In the genomic region with DNA sequence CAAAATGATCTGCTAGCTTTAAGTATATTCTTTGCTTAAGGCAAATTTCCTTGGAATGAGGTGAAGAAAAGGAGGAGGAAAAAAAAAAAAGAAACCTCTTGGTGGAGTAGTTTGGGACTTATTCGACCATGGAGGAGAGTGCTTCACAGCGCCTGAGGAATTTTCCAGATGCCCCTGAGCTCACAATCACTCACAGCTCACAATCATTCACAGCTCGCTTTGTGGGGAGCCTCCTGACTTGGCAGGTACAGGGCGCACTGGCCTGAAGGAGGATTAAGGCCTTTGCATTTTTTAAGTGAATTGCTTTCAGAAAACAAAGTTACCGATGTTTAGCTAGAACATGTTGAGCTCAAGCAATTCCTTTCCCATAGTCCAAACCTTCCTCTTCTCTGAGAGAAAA, we compare ENCODE assay signal across 22 cellular contexts. TPM values are rescaled to one million over a fixed set of nuclear protein-coding genes. Genes with fewer than 3 reads are reported as not detected.
A peak's percentile ranks its signal among the peaks of the same experiment; 100 is the strongest.
DNase-seq lines count a peak whose midpoint lies in the region; ATAC-seq and TF ChIP-seq lines count a peak whose summit lies in the region.
"Had no signal": no experiment of that assay in that cellular context is flagged by ENCODE, and none has a peak within 500 bp of the region (broad histone marks: within the 10 kb centered on the region; RNA-seq: fewer than 3 reads in every experiment).

No MANE protein-coding gene starts in this region.

- TF ChIP-seq POLR2A in breast epithelium (IDR thresholded peaks at IDR 0.05), result no peak
- TF ChIP-seq POLR2A in vagina (IDR thresholded peaks at IDR 0.05), result no peak

- no peaks in the 10 kb centered on the region for H3K9me3 Mint-ChIP-seq in MCF 10A (ENCODE audit: unreplicated experiment)
- H3K9me3 Mint-ChIP-seq in endodermal cell, result no peaks in the 10 kb centered on the region
- H3K9me3 Mint-ChIP-seq: activated naive CD4-positive, alpha-beta T cell treated with anti-CD3 and anti-CD28 coated beads, Interleukin-2, amount 50 U/mL, for 24 hours; naive thymus-derived CD8-positive, alpha-beta T cell; stimulated activated effector memory CD8-positive, alpha-beta T cell treated with anti-CD3 and anti-CD28 coated beads, Interleukin-12 subunit alpha, Interleukin-12 subunit beta, amount 100 ng/mL, for 72 hours had no signal

- H3K4me3 Mint-ChIP-seq in MCF 10A (ENCODE audit: unreplicated experiment), result no peak overlapping the region
- H3K4me3 Mint-ChIP-seq in endodermal cell, result peak overlapping the region; percentile 1
- H3K4me3 Mint-ChIP-seq: activated CD4-positive, alpha-beta T cell treated with anti-CD3 and anti-CD28 coated beads for 36 hours; activated naive CD4-positive, alpha-beta T cell treated with anti-CD3 and anti-CD28 coated beads, Interleukin-2, amount 50 U/mL, for 24 hours; naive thymus-derived CD8-positive, alpha-beta T cell; stimulated activated effector memory CD8-positive, alpha-beta T cell treated with anti-CD3 and anti-CD28 coated beads, Interleukin-12 subunit alpha, Interleukin-12 subunit beta, amount 100 ng/mL, for 72 hours had no signal

- 50 to 75% methylated on average over 1 to 5 of the region's 5 CpGs for WGBS in endodermal cell (ENCODE audit: insufficient coverage in 1 of 2, insufficient read length in 1 of 2), 2 experiments

- no TSS peak for BruUV-seq in MCF 10A (replicated peaks; lab: Mats Ljungman, UMichigan)

- intact Hi-C loops in breast epithelium (cut with DNase I; ENCODE audit: low total_unique reads), result loop anchor here (10.0 kb wide), 1 partner anchor 130 kb away; no protein-coding TSS in a partner anchor
- intact Hi-C loops in MCF 10A (cut with micrococcal nuclease), result no loop called here
- intact Hi-C loops in vagina (cut with DNase I), result no loop called here

- H3K27me3 ChIP-seq in breast epithelium, result no peaks in the 10 kb centered on the region
- peaks cover 18% of the 10 kb centered on the region for H3K27me3 ChIP-seq in endodermal cell (ENCODE audit: control insufficient read depth, insufficient read depth, low read length, poor library complexity, severe bottlenecking)
- no peaks in the 10 kb centered on the region for H3K27me3 ChIP-seq in vagina
- H3K27me3 ChIP-seq: BLaER1 had no signal

- H3K4me1 ChIP-seq in breast epithelium (peaks cover 0 to 4% of the 10 kb centered on the region in 2 donors), endodermal cell (ENCODE audit: control insufficient read depth, insufficient read depth, low read length) (peaks cover 25% of the 10 kb centered on the region), vagina (peaks cover 33% of the 10 kb centered on the region)
- H3K4me1 ChIP-seq: BLaER1 had no signal

- CTCF ChIA-PET in MCF 10A (lab: Yijun Ruan, JAX), result interaction anchor here (0.6 to 4.6 kb wide), 8 partner anchors 9 to 422 kb away, joined by 3 to 26 read pairs (median 3); no protein-coding TSS in a partner anchor

- TF ChIP-seq CTCF in breast epithelium (IDR thresholded peaks at IDR 0.05), result no peak
- no peak for TF ChIP-seq CTCF in MCF 10A (IDR thresholded peaks at IDR 0.05; ENCODE audit: unreplicated experiment)
- TF ChIP-seq CTCF in endodermal cell (conservative IDR thresholded peaks at IDR 0.05), result no peak
- no peak for TF ChIP-seq CTCF in vagina (IDR thresholded peaks at IDR 0.05)

- H3K4me3 ChIP-seq in breast epithelium (no peak overlapping the region), endodermal cell (ENCODE audit: low read length) (no peak overlapping the region), vagina (no peak overlapping the region)
- H3K4me3 ChIP-seq: BLaER1, GM23248 had no signal

- peak overlapping the region; percentile 54 to 79 for H3K27ac ChIP-seq in breast epithelium
- H3K27ac ChIP-seq in endodermal cell (ENCODE audit: low read depth, low read length), result peak overlapping the region; percentile 81
- peak overlapping the region; percentile 3 for H3K27ac ChIP-seq in vagina
- H3K27ac ChIP-seq: BLaER1, GM23248, KMS-11 had no signal

- in situ Hi-C loops in KBM-7 (cut with MboI; ENCODE audit: low pct_unique_long_range_greater_than_20kb, low sequenced_read_pairs), result no loop called here

- H3K36me3 ChIP-seq in breast epithelium (no peaks in the 10 kb centered on the region), endodermal cell (ENCODE audit: control insufficient read depth, insufficient read depth, low read length) (no peaks in the 10 kb centered on the region), vagina (peaks cover 0 to 12% of the 10 kb centered on the region in 2 donors)
- H3K36me3 ChIP-seq: BLaER1 had no signal

- H3K27ac Mint-ChIP-seq in MCF 10A (ENCODE audit: low read depth, unreplicated experiment) (no peak overlapping the region), endodermal cell (peak overlapping the region; percentile 16)
- H3K27ac Mint-ChIP-seq: activated CD4-positive, alpha-beta T cell treated with anti-CD3 and anti-CD28 coated beads for 36 hours; activated naive CD4-positive, alpha-beta T cell treated with anti-CD3 and anti-CD28 coated beads, Interleukin-2, amount 50 U/mL, for 24 hours; naive thymus-derived CD8-positive, alpha-beta T cell; stimulated activated effector memory CD8-positive, alpha-beta T cell treated with anti-CD3 and anti-CD28 coated beads, Interleukin-12 subunit alpha, Interleukin-12 subunit beta, amount 100 ng/mL, for 72 hours had no signal

- DNase-seq in breast epithelium (ENCODE audit: low spot score in 2 of 2), result no peak
- DNase-seq in MCF 10A (ENCODE audit: unreplicated experiment), result no peak
- DNase-seq in endodermal cell, result no peak
- DNase-seq in medulla oblongata (ENCODE audit: extremely low spot score), result peak; percentile 42
- no peak for DNase-seq in vagina (ENCODE audit: extremely low spot score in 2 of 2)
- no peak for DNase-seq in KBM-7
- DNase-seq: activated CD4-positive, alpha-beta T cell treated with anti-CD3 and anti-CD28 coated beads for 36 hours; Calu3; GDM1; GM23248; mesenchymal stem cell; naive thymus-derived CD8-positive, alpha-beta T cell; NCI-H1048; NCI-H2081 treated with DMSO at 0.1 percent for 48 hours; NCI-H526 treated with DMSO at 0.1 percent for 48 hours; SW 1271 had no signal

- no peaks in the 10 kb centered on the region for H3K27me3 Mint-ChIP-seq in MCF 10A (ENCODE audit: insufficient read depth, unreplicated experiment)
- peaks cover 15% of the 10 kb centered on the region for H3K27me3 Mint-ChIP-seq in endodermal cell (ENCODE audit: insufficient read depth)
- H3K27me3 Mint-ChIP-seq: activated CD4-positive, alpha-beta T cell treated with anti-CD3 and anti-CD28 coated beads for 36 hours; activated naive CD4-positive, alpha-beta T cell treated with anti-CD3 and anti-CD28 coated beads, Interleukin-2, amount 50 U/mL, for 24 hours had no signal

- H3K9ac ChIP-seq in endodermal cell (ENCODE audit: extremely low read depth, low read length, poor library complexity, severe bottlenecking), result no peak overlapping the region
- H3K9ac ChIP-seq: BLaER1, GM23248, KMS-11 had no signal

- POLR2A ChIA-PET in MCF 10A (lab: Yijun Ruan, JAX), result interaction anchor here (0.7 kb wide), 1 partner anchor 46 kb away, joined by 3 read pairs; no protein-coding TSS in a partner anchor

- H3K4me1 Mint-ChIP-seq in MCF 10A (ENCODE audit: insufficient read depth, unreplicated experiment), result peaks cover 12% of the 10 kb centered on the region
- H3K4me1 Mint-ChIP-seq in endodermal cell, result peaks cover 71% of the 10 kb centered on the region
- H3K4me1 Mint-ChIP-seq: activated CD4-positive, alpha-beta T cell treated with anti-CD3 and anti-CD28 coated beads for 36 hours; activated naive CD4-positive, alpha-beta T cell treated with anti-CD3 and anti-CD28 coated beads, Interleukin-2, amount 50 U/mL, for 24 hours; naive thymus-derived CD8-positive, alpha-beta T cell; stimulated activated effector memory CD8-positive, alpha-beta T cell treated with anti-CD3 and anti-CD28 coated beads, Interleukin-12 subunit alpha, Interleukin-12 subunit beta, amount 100 ng/mL, for 72 hours had no signal

- H3K36me3 Mint-ChIP-seq in MCF 10A (ENCODE audit: insufficient read depth, unreplicated experiment) (no peaks in the 10 kb centered on the region), endodermal cell (ENCODE audit: low read depth) (no peaks in the 10 kb centered on the region)
- H3K36me3 Mint-ChIP-seq: activated naive CD4-positive, alpha-beta T cell treated with anti-CD3 and anti-CD28 coated beads, Interleukin-2, amount 50 U/mL, for 24 hours; naive thymus-derived CD8-positive, alpha-beta T cell; stimulated activated effector memory CD8-positive, alpha-beta T cell treated with anti-CD3 and anti-CD28 coated beads, Interleukin-12 subunit alpha, Interleukin-12 subunit beta, amount 100 ng/mL, for 72 hours had no signal

- H3K9me3 ChIP-seq in breast epithelium (no peaks in the 10 kb centered on the region), endodermal cell (ENCODE audit: control insufficient read depth, low read length) (no peaks in the 10 kb centered on the region), vagina (no peaks in the 10 kb centered on the region)
- H3K9me3 ChIP-seq: BLaER1 had no signal

- no peak for ATAC-seq in GM21423 (IDR thresholded peaks at IDR 0.05; ENCODE audit: unreplicated experiment)
- no peak for ATAC-seq in HG03354 (IDR thresholded peaks at IDR 0.05; ENCODE audit: poor library complexity, severe bottlenecking, unreplicated experiment)
- ATAC-seq: activated CD4-positive, alpha-beta T cell treated with anti-CD3 and anti-CD28 coated beads for 36 hours; naive thymus-derived CD8-positive, alpha-beta T cell; stimulated activated effector memory CD8-positive, alpha-beta T cell treated with anti-CD3 and anti-CD28 coated beads, Interleukin-12 subunit alpha, Interleukin-12 subunit beta, amount 100 ng/mL, for 72 hours had no signal

RNA-seq across cellular contexts. Expression of gene BOC, which starts 53.9 kb away (rescaled TPM):
- 10 to 100 TPM; 48.8 to 56.6 (median 55.1) TPM for total RNA-seq in breast epithelium
- 1.8 and 2.3 TPM in 2 replicates for total RNA-seq in MCF 10A (2022)
- 10 to 100 TPM in 1 of 2 donors, 1 to 10 TPM in 1; 9.8 to 12.3 TPM for total RNA-seq in endodermal cell
- 207 TPM for polyA plus RNA-seq in endodermal cell (2013, experiment 1 of 2)
- 163 TPM for polyA plus RNA-seq in endodermal cell (2013, experiment 2 of 2)
- total RNA-seq in vagina, result 93.1 TPM
- total RNA-seq: naive thymus-derived CD8-positive, alpha-beta T cell had no signal
- polyA plus RNA-seq: naive thymus-derived CD8-positive, alpha-beta T cell had no signal

Comparison
In these comparisons a context has a peak if more than half of its experiments do, and no peak if none do; other contexts are left out.
1. H3K27ac ChIP-seq: peak in every context shown above with its lines; median percentile 81 in endodermal cell; 66 in breast epithelium; 3 in vagina.